Comparison of ENCODE assay signal across 8 cellular contexts in the genomic region with DNA sequence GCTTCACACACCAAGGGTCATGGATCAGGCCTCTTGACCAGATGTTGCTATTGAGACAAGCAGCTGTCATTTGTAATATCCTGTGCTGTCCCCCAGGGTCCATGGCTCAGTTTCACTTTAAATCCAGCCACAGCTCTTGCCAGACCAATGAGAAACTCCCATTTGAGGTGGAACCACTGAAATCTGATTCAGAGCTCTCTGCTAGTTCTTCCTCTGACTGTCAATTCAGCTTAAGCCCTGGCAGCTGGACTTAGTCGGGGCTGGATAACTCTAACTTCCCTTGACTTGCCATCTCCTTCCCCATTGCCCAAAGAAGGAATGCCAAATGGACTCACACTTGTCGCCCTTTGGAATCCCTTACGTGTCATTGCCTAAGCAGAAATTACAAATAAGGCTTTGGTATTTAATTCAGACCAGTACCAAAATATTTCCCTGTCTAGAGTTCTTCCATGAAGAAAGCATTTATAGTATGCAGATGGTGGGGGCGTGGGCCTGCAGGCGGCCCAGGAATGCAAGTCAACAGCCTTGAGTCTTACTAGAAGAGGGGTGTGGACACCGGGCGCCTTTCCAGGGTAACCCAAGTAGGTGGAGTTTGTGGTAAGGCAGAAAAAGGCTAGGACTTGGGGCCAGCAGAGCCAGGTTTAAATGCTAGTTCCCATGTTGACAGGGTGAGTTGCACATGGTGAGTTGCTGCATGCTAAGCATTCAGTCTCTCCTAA.
DNase-seq lines count a peak whose midpoint lies in the region; ATAC-seq and TF ChIP-seq lines count a peak whose summit lies in the region.

No MANE protein-coding gene starts in this region.

- H2AFZ ChIP-seq in trophoblast cell (ENCODE audit: insufficient read depth, low read length, poor library complexity): no peak overlapping the region

- no peak overlapping the region for H2BK12ac ChIP-seq in trophoblast cell (ENCODE audit: low read length)

- no peak overlapping the region for H2BK5ac ChIP-seq in trophoblast cell (ENCODE audit: low read depth, low read length, poor library complexity)

- H3K27ac Mint-ChIP-seq in activated CD4-positive, alpha-beta T cell treated with anti-CD3 and anti-CD28 coated beads, Interleukin-2, amount 10 ng/mL, durations not matched to agents 7 days and 5 days: no peak overlapping the region

- H4K91ac ChIP-seq in trophoblast cell (ENCODE audit: low read depth, low read length): no peak overlapping the region

- H3K4me2 ChIP-seq in trophoblast cell (ENCODE audit: low read length): peak overlapping the region; percentile 19

- no peak overlapping the region for H3K4me3 Mint-ChIP-seq in activated CD4-positive, alpha-beta T cell treated with anti-CD3 and anti-CD28 coated beads, Interleukin-2, amount 10 ng/mL, durations not matched to agents 7 days and 5 days

- H3K79me1 ChIP-seq in trophoblast cell (ENCODE audit: low read length): no peaks in the 10 kb centered on the region

- CTCF ChIA-PET in activated CD4-positive, alpha-beta T cell treated with anti-CD3 and anti-CD28 coated beads, Interleukin-2, amount 10 ng/mL, durations not matched to agents 7 days and 5 days (lab: Charles Lee): interaction anchor here (0.8 kb wide), 1 partner anchor 18 kb away, joined by 3 read pairs; no protein-coding TSS in a partner anchor

- DNase-seq in NT2/D1 (ENCODE audit: low read depth, low spot score): peak; percentile 44
- DNase-seq in esophagus muscularis mucosa (ENCODE audit: extremely low spot score): peak; percentile 93
- peak; percentile 65 to 68 for DNase-seq in trophoblast cell
- no peak for DNase-seq in activated CD4-positive, alpha-beta T cell treated with anti-CD3 and anti-CD28 coated beads, Interleukin-2, amount 10 ng/mL, durations not matched to agents 7 days and 5 days
- DNase-seq in NCI-H2107 (lab: John Stamatoyannopoulos, UW): no peak
- DNase-seq in activated CD8-positive, alpha-beta memory T cell treated with anti-CD3 and anti-CD28 coated beads for 24 hours: no peak

- H3K27me3 ChIP-seq in NT2/D1 (ENCODE audit: insufficient read depth, insufficient read length) (no peaks in the 10 kb centered on the region), esophagus muscularis mucosa (no peaks in the 10 kb centered on the region), trophoblast cell (ENCODE audit: insufficient read depth, low read length) (no peaks in the 10 kb centered on the region)

- H3K9ac ChIP-seq in NT2/D1 (ENCODE audit: insufficient read length, low read depth): no peak overlapping the region
- H3K9ac ChIP-seq in trophoblast cell (ENCODE audit: low read length): no peak overlapping the region

- H3K4me1 ChIP-seq in NT2/D1 (ENCODE audit: insufficient read depth, insufficient read length) (peaks cover 9% of the 10 kb centered on the region), esophagus muscularis mucosa (peaks cover 26 to 35% (median 33%) of the 10 kb centered on the region in 4 donors), trophoblast cell (ENCODE audit: control insufficient read depth in 1 of 2, insufficient read depth in 2 of 2, low read length in 2 of 2) (peaks cover 3 to 8% of the 10 kb centered on the region in 2 experiments)

- H3K4me1 Mint-ChIP-seq in activated CD4-positive, alpha-beta T cell treated with anti-CD3 and anti-CD28 coated beads, Interleukin-2, amount 10 ng/mL, durations not matched to agents 7 days and 5 days: no peaks in the 10 kb centered on the region

- no peak overlapping the region for H3K4ac ChIP-seq in trophoblast cell (ENCODE audit: low read depth, low read length)

- H3K27me3 Mint-ChIP-seq in activated CD4-positive, alpha-beta T cell treated with anti-CD3 and anti-CD28 coated beads, Interleukin-2, amount 10 ng/mL, durations not matched to agents 7 days and 5 days: peaks cover 4% of the 10 kb centered on the region

- 7% methylated on average over 7 of the region's 7 CpGs for WGBS in esophagus muscularis mucosa
- no CpG with 5 or more reads among the region's 7 CpGs for WGBS in trophoblast cell (ENCODE audit: extremely low coverage, insufficient coverage, insufficient read length)

- H3K27ac ChIP-seq in esophagus muscularis mucosa (replicated peaks in 1 of 4) (peak overlapping the region; percentile 68 to 84 (median 82)), trophoblast cell (ENCODE audit: low read depth, low read length) (peak overlapping the region; percentile 7)

- no peak overlapping the region for H3K18ac ChIP-seq in trophoblast cell (ENCODE audit: low read length)

- POLR2A ChIA-PET in activated CD4-positive, alpha-beta T cell treated with anti-CD3 and anti-CD28 coated beads, Interleukin-2, amount 10 ng/mL, durations not matched to agents 7 days and 5 days (lab: Charles Lee): no interaction called here

- H3K4me3 ChIP-seq in NT2/D1 (ENCODE audit: insufficient read length, low read depth): no peak overlapping the region
- H3K4me3 ChIP-seq in esophagus muscularis mucosa: peak overlapping the region in 2 of 4 donors; percentile 10 to 29
- no peak overlapping the region for H3K4me3 ChIP-seq in trophoblast cell (ENCODE audit: low read depth, low read length)

- no peak overlapping the region for H4K8ac ChIP-seq in trophoblast cell (ENCODE audit: low read depth, low read length)

- H3K9me3 Mint-ChIP-seq in activated CD4-positive, alpha-beta T cell treated with anti-CD3 and anti-CD28 coated beads, Interleukin-2, amount 10 ng/mL, durations not matched to agents 7 days and 5 days: no peaks in the 10 kb centered on the region

- no peak for TF ChIP-seq CTCF in esophagus muscularis mucosa (IDR thresholded peaks at IDR 0.05)

- H3K23ac ChIP-seq in trophoblast cell (ENCODE audit: low read length): no peak overlapping the region

- no peak overlapping the region for H4K12ac ChIP-seq in trophoblast cell (ENCODE audit: low read depth, low read length)

- TF ChIP-seq POLR2A in esophagus muscularis mucosa (IDR thresholded peaks at IDR 0.05; ENCODE audit: low read depth): no peak

- H3K36me3 Mint-ChIP-seq in activated CD4-positive, alpha-beta T cell treated with anti-CD3 and anti-CD28 coated beads, Interleukin-2, amount 10 ng/mL, durations not matched to agents 7 days and 5 days (ENCODE audit: low read depth): no peaks in the 10 kb centered on the region

- H2AK5ac ChIP-seq in trophoblast cell (ENCODE audit: low read length): no peak overlapping the region

- intact Hi-C loops in esophagus muscularis mucosa (cut with DNase I): no loop called here

- no peak overlapping the region for H3K14ac ChIP-seq in trophoblast cell (ENCODE audit: low read length)

- H3K9me3 ChIP-seq in NT2/D1 (ENCODE audit: insufficient read depth, low read length): no peaks in the 10 kb centered on the region
- no peaks in the 10 kb centered on the region for H3K9me3 ChIP-seq in esophagus muscularis mucosa
- no peaks in the 10 kb centered on the region for H3K9me3 ChIP-seq in trophoblast cell (ENCODE audit: insufficient read depth, low read depth, low read length)

- H3K79me2 ChIP-seq in trophoblast cell (ENCODE audit: control insufficient read depth, insufficient read depth, low read length, poor library complexity): no peaks in the 10 kb centered on the region

- TF ChIP-seq EP300 in esophagus muscularis mucosa (IDR thresholded peaks at IDR 0.05): peak; percentile 42

- ATAC-seq in GM18517 (IDR thresholded peaks at IDR 0.05; ENCODE audit: unreplicated experiment): peak; percentile 77
- peak; percentile 61 for ATAC-seq in HG02870 (IDR thresholded peaks at IDR 0.05; ENCODE audit: unreplicated experiment)

- H2BK120ac ChIP-seq in trophoblast cell (ENCODE audit: insufficient read depth, low read length, poor library complexity): no peak overlapping the region

- H3K36me3 ChIP-seq in NT2/D1 (ENCODE audit: insufficient read depth, insufficient read length, low read length) (no peaks in the 10 kb centered on the region), esophagus muscularis mucosa (no peaks in the 10 kb centered on the region), trophoblast cell (ENCODE audit: control insufficient read depth in 1 of 2, insufficient read depth in 2 of 2, low read length in 2 of 2) (no peaks in the 10 kb centered on the region)

Comparison
In these comparisons a context has a peak if more than half of its experiments do, and no peak if none do; other contexts are left out.
1. DNase-seq: peak in NT2/D1 (single experiment), esophagus muscularis mucosa (single experiment) and trophoblast cell (2 of 2); none in activated CD4-positive, alpha-beta T cell treated with anti-CD3 and anti-CD28 coated beads, Interleukin-2, amount 10 ng/mL, durations not matched to agents 7 days and 5 days (single experiment), NCI-H2107 (single experiment) and activated CD8-positive, alpha-beta memory T cell treated with anti-CD3 and anti-CD28 coated beads for 24 hours (single experiment).